Comparison of ENCODE assay signal across 12 cellular contexts in genomic region chr14:100372357-100373048, GRCh38. TPM values are rescaled to one million over a fixed set of nuclear protein-coding genes. Genes with fewer than 3 reads are reported as not detected.
DNase-seq lines count a peak whose midpoint lies in the region; ATAC-seq, FAIRE-seq and TF ChIP-seq lines count a peak whose summit lies in the region.
"Had no signal": no experiment of that assay in that cellular context is flagged by ENCODE, and none has a peak within 500 bp of the region (broad histone marks: within the 10 kb centered on the region; RNA-seq: fewer than 3 reads in every experiment).

No MANE protein-coding gene starts in this region.

- H3K4me2 ChIP-seq in DOHH2 (ENCODE audit: low read length) (peak overlapping the region; percentile 78), GM12878 (ENCODE audit: control insufficient read depth, insufficient read depth) (peak overlapping the region; percentile 83; the same call in 1 of the 2 replicates)

- H4K20me1 ChIP-seq in DOHH2 (ENCODE audit: control insufficient read depth, insufficient read depth, low read depth, low read length): no peaks in the 10 kb centered on the region
- no peaks in the 10 kb centered on the region for H4K20me1 ChIP-seq in GM12878 (ENCODE audit: control insufficient read depth, insufficient read depth)

- 0 out of 2 replicates have a peak overlapping the region, but pooled peaks have one; percentile 80 for H3K27ac ChIP-seq in DOHH2 (ENCODE audit: low read depth, low read length)
- H3K27ac ChIP-seq in HEK293 (ENCODE audit: extremely low read depth, low read depth, low read length): no peak overlapping the region
- peak overlapping the region; percentile 98 for H3K27ac ChIP-seq in GM12878 (ENCODE audit: control insufficient read depth, insufficient read depth)
- peak overlapping the region; percentile 60 for H3K27ac ChIP-seq in muscle layer of duodenum (ENCODE audit: low read length)

- no peaks in the 10 kb centered on the region for H3K9me3 ChIP-seq in DOHH2 (ENCODE audit: control insufficient read depth, insufficient read depth, low read length)
- H3K9me3 ChIP-seq in HEK293 (ENCODE audit: control insufficient read depth, insufficient read depth, low read depth, low read length): no peaks in the 10 kb centered on the region
- H3K9me3 ChIP-seq in GM12878 (replicated peaks; ENCODE audit: control insufficient read depth, insufficient read depth, low read length): no peaks in the 10 kb centered on the region
- H3K9me3 ChIP-seq in muscle layer of duodenum (ENCODE audit: control insufficient read depth in 1 of 2, low read length in 2 of 2): no peaks in the 10 kb centered on the region

- DNase-seq in GM12878 (ENCODE audit: low read depth, low spot score) (no peak), DMS153 (lab: John Stamatoyannopoulos, UW) (no peak), NCI-H1436 treated with DMSO at 0.1 percent for 48 hours (lab: John Stamatoyannopoulos, UW) (no peak), 8988T (no peak)
- DNase-seq: DND-41, head of caudate nucleus, MM.1S had no signal

- RAD21 ChIA-PET in GM12878 (lab: Charles Lee; ENCODE audit: unreplicated experiment): interaction anchor here (1.1 kb wide), 1 partner anchor 10 kb away, joined by 4 read pairs; no protein-coding TSS in a partner anchor

- TF ChIP-seq EP300 in GM12878 (IDR thresholded peaks at IDR 0.05; ENCODE audit: borderline replicate concordance in 1 of 2, control insufficient read depth in 1 of 2, low read depth in 2 of 2, low read length in 2 of 2): no peak

- peak overlapping the region; percentile 36 for H3K9ac ChIP-seq in GM12878 (ENCODE audit: control insufficient read depth, insufficient read depth, low read length)

- CTCF ChIA-PET in HEK293 (lab: Yijun Ruan, JAX): interaction anchor here (0.9 kb wide), 1 partner anchor 11 kb away, joined by 4 read pairs; no protein-coding TSS in a partner anchor
- CTCF ChIA-PET in GM12878 (lab: Yijun Ruan, JAX): interaction anchor here (1.4 to 1.6 kb wide), 3 partner anchors 69 to 135 kb away, joined by 3 to 9 read pairs (median 3); no protein-coding TSS in a partner anchor

- WGBS in GM12878 (ENCODE audit: insufficient coverage, insufficient replicate concordance, low lambda C conversion rate, missing lambda C conversion rate): 95% methylated on average over 4 of the region's 4 CpGs

- no peak overlapping the region for H2AFZ ChIP-seq in GM12878 (ENCODE audit: control insufficient read depth, low read depth, low read length)

- H3K27me3 ChIP-seq in DOHH2 (ENCODE audit: control insufficient read depth, low read length) (no peaks in the 10 kb centered on the region), GM12878 (replicated peaks in 1 of 2; ENCODE audit: control insufficient read depth in 2 of 2, insufficient read depth in 2 of 2, low read length in 1 of 2) (no peaks in the 10 kb centered on the region), muscle layer of duodenum (ENCODE audit: low read depth, low read length) (no peaks in the 10 kb centered on the region)

- no peak for TF ChIP-seq POLR2A in GM12878 (IDR thresholded peaks at IDR 0.05; ENCODE audit: low read depth, low read length)

- POLR2A ChIA-PET in HEK293 (lab: Yijun Ruan, JAX) (no interaction called here), GM12878 (lab: Charles Lee) (interaction anchor here (0.6 to 1.7 kb wide), 7 partner anchors 8 to 140 kb away, joined by 3 to 4 read pairs (median 4); no protein-coding TSS in a partner anchor)

- peaks cover 13% of the 10 kb centered on the region for H3F3A ChIP-seq in DOHH2 (ENCODE audit: control insufficient read depth, insufficient read depth)

- H3K4me1 ChIP-seq in DOHH2 (ENCODE audit: control insufficient read depth, low read length): peaks cover 40% of the 10 kb centered on the region
- peaks cover 1% of the 10 kb centered on the region; the same call in 1 of the 2 replicates for H3K4me1 ChIP-seq in HEK293 (ENCODE audit: control insufficient read depth, insufficient read depth, low read length)
- peaks cover 26% of the 10 kb centered on the region for H3K4me1 ChIP-seq in GM12878 (ENCODE audit: control insufficient read depth, insufficient read depth, low read length)
- peaks cover 6 to 28% of the 10 kb centered on the region in 2 donors for H3K4me1 ChIP-seq in muscle layer of duodenum (ENCODE audit: control insufficient read depth in 1 of 2, insufficient read depth in 2 of 2, low read length in 2 of 2)

- no peak for FAIRE-seq in GM12878 (lab: Jason Lieb, UNC)
- FAIRE-seq: colon had no signal

- TF ChIP-seq CTCF in DOHH2 (IDR thresholded peaks at IDR 0.05; ENCODE audit: low read depth, low read length, poor library complexity, severe bottlenecking): no peak
- no peak for TF ChIP-seq CTCF in HEK293 (tag by site-specific recombination; IDR thresholded peaks at IDR 0.05)
- TF ChIP-seq CTCF in GM12878 (IDR thresholded peaks at IDR 0.05 in 2 of 3, conservative IDR thresholded peaks at IDR 0.05 in 1 of 3; ENCODE audit: control insufficient read depth in 2 of 3, extremely low read depth in 1 of 3, insufficient read depth in 1 of 3, low read depth in 3 of 3, low read length in 3 of 3): no peak

- in situ Hi-C loops in GM12878 (cut with MboI): loop anchor here (5.0 kb wide), 1 partner anchor 70 kb away; no protein-coding TSS in a partner anchor

- SMC1A ChIA-PET in GM12878 (lab: Charles Lee; ENCODE audit: uncharacterized antibody, unreplicated experiment): interaction anchor here (0.8 to 4.1 kb wide), 7 partner anchors 10 to 86 kb away, joined by 3 to 25 read pairs (median 11); no protein-coding TSS in a partner anchor

- TF ChIP-seq RAD21 in GM12878 (IDR thresholded peaks at IDR 0.05; ENCODE audit: insufficient read depth, low read depth, low read length): no peak

- peak overlapping the region; percentile 77; the same call in 1 of the 2 replicates for H3K4me3 ChIP-seq in DOHH2 (ENCODE audit: low read length)
- H3K4me3 ChIP-seq in HEK293 (ENCODE audit: low read depth, low read length): no peak overlapping the region
- H3K4me3 ChIP-seq in GM12878: peak overlapping the region; percentile 86; the same call in 1 of the 2 replicates
- peak overlapping the region; percentile 80 to 85 for H3K4me3 ChIP-seq in muscle layer of duodenum (ENCODE audit: low read depth in 1 of 2, low read length in 2 of 2)

- H3K79me2 ChIP-seq in DOHH2 (ENCODE audit: control insufficient read depth, low read length) (peaks cover 32% of the 10 kb centered on the region), GM12878 (ENCODE audit: control insufficient read depth, insufficient read depth, low read length) (peaks cover 48% of the 10 kb centered on the region)

- intact Hi-C loops in GM12878 (cut with micrococcal nuclease; ENCODE audit: unreplicated experiment): no loop called here

- BruUV-seq in GM12878 (replicated peaks; lab: Mats Ljungman, UMichigan): no TSS peak

- no peak for ATAC-seq in GM12878
- ATAC-seq in GM21390 (IDR thresholded peaks at IDR 0.05; ENCODE audit: unreplicated experiment): no peak

- H3K36me3 ChIP-seq in DOHH2 (ENCODE audit: control insufficient read depth, low read length) (peaks cover 46% of the 10 kb centered on the region), HEK293 (ENCODE audit: control insufficient read depth in 2 of 2, insufficient read depth in 1 of 2, low read length in 2 of 2) (peaks cover 0 to 32% of the 10 kb centered on the region in 2 experiments), GM12878 (ENCODE audit: control insufficient read depth in 2 of 2, insufficient read depth in 2 of 2, low read length in 1 of 2) (peaks cover 2 to 17% of the 10 kb centered on the region in 2 experiments; a peak in 3 of 4 replicates), muscle layer of duodenum (ENCODE audit: control insufficient read depth in 1 of 2, insufficient read depth in 2 of 2, low read length in 2 of 2) (peaks cover 12 to 21% of the 10 kb centered on the region in 2 donors)

- no peaks in the 10 kb centered on the region for H3K9me2 ChIP-seq in DOHH2 (replicated peaks; ENCODE audit: control insufficient read depth, low read length)

TF ChIP-seq in HEK293, 187 proteins besides CTCF, POLR2A, EP300 and RAD21 (continues in another document):
- TF ChIP-seq ZBTB17 (tag by site-specific recombination; IDR thresholded peaks at IDR 0.05): peak; percentile 45

TF ChIP-seq in GM12878, 131 proteins besides CTCF, POLR2A, EP300 and RAD21 (continues in another document):
- TF ChIP-seq HDGF (IDR thresholded peaks at IDR 0.05) (no peak), BCL11A (IDR thresholded peaks at IDR 0.05; ENCODE audit: low read depth, low read length) (no peak)

RNA-seq across cellular contexts. Expression of gene WDR25, which starts 3.8 kb away (rescaled TPM):
- total RNA-seq in GM12878 (2013; cell fraction: nucleolus; rRNA removed): 8.4 and 10.7 TPM in 2 replicates
- total RNA-seq in GM12878 (2014; rRNA removed): 7.6 and 8.2 TPM in 2 replicates
- total RNA-seq in GM12878 (2014; rRNA removed; fragmentation: Illumina TruSeq; extraction: Trizol): 3.2 and 4.1 TPM in 2 replicates
- total RNA-seq in GM12878 (2021): 5.0 and 5.7 TPM in 2 replicates
- polyA plus RNA-seq in GM12878 (2011; ENCODE audit: low read depth): 1.2 TPM
- polyA plus RNA-seq in GM12878 (2011; rRNA removed): 2.6 and 5.0 TPM in 2 replicates
- 5.5 and 7.9 TPM in 2 replicates for polyA plus RNA-seq in GM12878 (2011; cell fraction: cytosol; rRNA removed)
- 5.1 and 6.7 TPM in 2 replicates for polyA plus RNA-seq in GM12878 (2011; cell fraction: nucleus; rRNA removed)
- 3.3 TPM in 2 replicates for polyA plus RNA-seq in GM12878 (2012)
- polyA plus RNA-seq in GM12878 (2014; fragmentation: Illumina TruSeq; extraction: Trizol): 3.6 and 6.4 TPM in 2 replicates
- under 1 TPM; 0.16 to 0.86 TPM for polyA plus RNA-seq in GM12878 (2014; fragmentation: Nextera tagmentation; extraction: Ambion mirVana)
- 4.9 and 6.1 TPM in 2 replicates for polyA plus RNA-seq in GM12878 (2014; rRNA removed)
- 1 to 10 TPM; 8.6 to 9.0 TPM for polyA plus RNA-seq in GM12878 (2016; fragmentation: Nextera tagmentation; extraction: Ambion mirVana)
- polyA minus RNA-seq in GM12878 (2011; rRNA and poly(A)+ RNA removed): 4.0 and 8.5 TPM in 2 replicates
- 2.5 and 3.1 TPM in 2 replicates for polyA minus RNA-seq in GM12878 (2011; cell fraction: cytosol; rRNA and poly(A)+ RNA removed)
- polyA minus RNA-seq in GM12878 (2011; cell fraction: nucleus; rRNA and poly(A)+ RNA removed): 4.8 and 5.2 TPM in 2 replicates

RNA-seq across cellular contexts. Expression of gene SLC25A47, which starts 49.4 kb away (rescaled TPM):
- total RNA-seq in GM12878 (2013; cell fraction: nucleolus; rRNA removed): not detected in 2 replicates
- total RNA-seq in GM12878 (2014; rRNA removed) (not detected in 2 replicates), GM12878 (2014; rRNA removed; fragmentation: Illumina TruSeq; extraction: Trizol) (not detected in 2 replicates), GM12878 (2021) (not detected in 2 replicates)
- polyA plus RNA-seq in GM12878 (2011; ENCODE audit: low read depth): not detected
- polyA plus RNA-seq in GM12878 (2011; rRNA removed) (not detected in 2 replicates), GM12878 (2014; fragmentation: Illumina TruSeq; extraction: Trizol) (not detected in 2 replicates), GM12878 (2014; fragmentation: Nextera tagmentation; extraction: Ambion mirVana) (not detected), GM12878 (2014; rRNA removed) (0.14 TPM in 1 of 2 replicates, not detected in the other), GM12878 (2016; fragmentation: Nextera tagmentation; extraction: Ambion mirVana) (not detected)
- polyA plus RNA-seq in GM12878 (2011; cell fraction: cytosol; rRNA removed): 0.03 TPM in 1 of 2 replicates, not detected in the other
- 0.09 TPM in 1 of 2 replicates, not detected in the other for polyA plus RNA-seq in GM12878 (2011; cell fraction: nucleus; rRNA removed)
- not detected in 2 replicates for polyA plus RNA-seq in GM12878 (2012)
- not detected in 2 replicates for polyA minus RNA-seq in GM12878 (2011; rRNA and poly(A)+ RNA removed)
- polyA minus RNA-seq in GM12878 (2011; cell fraction: cytosol; rRNA and poly(A)+ RNA removed): not detected in 2 replicates
- polyA minus RNA-seq in GM12878 (2011; cell fraction: nucleus; rRNA and poly(A)+ RNA removed): not detected in 2 replicates
